23 cellular contexts compared by ENCODE assay signal in the genomic region with DNA sequence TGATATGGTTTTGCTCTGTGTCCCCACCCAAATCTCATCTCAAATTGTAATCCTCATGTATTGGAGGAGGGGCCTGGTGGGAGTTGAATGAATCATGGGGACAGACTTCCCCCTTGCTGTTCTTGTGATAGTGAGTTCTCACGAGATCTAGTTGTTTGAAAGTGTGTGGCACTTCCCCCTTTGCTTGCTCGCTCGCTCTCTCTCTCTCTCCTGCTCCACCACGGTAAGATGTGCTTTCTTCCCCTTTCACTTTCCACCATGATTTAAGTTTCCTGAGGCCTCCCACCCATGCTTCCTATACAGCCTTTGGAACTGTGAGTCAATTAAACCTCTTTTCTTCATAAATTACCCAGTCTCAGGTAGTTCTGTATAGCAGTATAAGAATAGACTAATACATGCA.
DNase-seq lines count a peak whose midpoint lies in the region; ATAC-seq, FAIRE-seq and TF ChIP-seq lines count a peak whose summit lies in the region.
"Had no signal": no experiment of that assay in that cellular context is flagged by ENCODE, and none has a peak within 500 bp of the region (broad histone marks: within the 10 kb centered on the region; RNA-seq: fewer than 3 reads in every experiment).

No MANE protein-coding gene starts in this region.

- H2AFZ ChIP-seq in OCI-LY3 (ENCODE audit: low read depth, low read length), result no peak overlapping the region

- no peak overlapping the region; the same call in 1 of the 2 replicates for H3K4me2 ChIP-seq in OCI-LY3 (ENCODE audit: low read length)

- peaks cover 4 to 10% of the 10 kb centered on the region in 2 donors for H3K36me3 Mint-ChIP-seq in CD14-positive monocyte
- H3K36me3 Mint-ChIP-seq in immature natural killer cell, result peaks cover 0 to 5% (median under 1%) of the 10 kb centered on the region in 3 donors
- H3K36me3 Mint-ChIP-seq in Caco-2 (ENCODE audit: insufficient read depth, unreplicated experiment), result no peaks in the 10 kb centered on the region

- no TSS peak for BruUV-seq in Caco-2 (replicated peaks; lab: Mats Ljungman, UMichigan)

- DNase-seq in CD14-positive monocyte (ENCODE audit: low spot score) (peak; percentile 43), GM19239 (ENCODE audit: insufficient read length, low spot score) (no peak), immature natural killer cell (no peak), Caco-2 (no peak), BE2C (no peak), NCI-H1436 (lab: John Stamatoyannopoulos, UW) (no peak)
- DNase-seq: activated CD4-positive, CD25-positive, alpha-beta regulatory T cell; caudate nucleus; COR-L47; KG1; left ventricle myocardium inferior; NCI-H1417 treated with DMSO at 0.1 percent for 48 hours; NCI-H774; right cardiac atrium; stimulated activated CD4-positive, alpha-beta T cell treated with anti-CD3 and anti-CD28 coated beads, Interleukin-15, amount 100 ng/mL, for 24 hours; T-helper 1 cell had no signal

- H3K27ac Mint-ChIP-seq in CD14-positive monocyte (peak overlapping the region in 6 of 7 donors; percentile 3 to 67 (median 51)), immature natural killer cell (peak overlapping the region in 5 of 6 donors; percentile 5 to 60 (median 18)), Caco-2 (ENCODE audit: unreplicated experiment) (no peak overlapping the region)
- H3K27ac Mint-ChIP-seq: stimulated activated naive CD8-positive, alpha-beta T cell treated with anti-CD3 and anti-CD28 coated beads, Interleukin-15, Interleukin-2, amounts not matched to agents 100 ng/mL and 50 ng/mL, for 24 hours; type B pancreatic cell had no signal

- no peak overlapping the region for H3K27ac ChIP-seq in OCI-LY3 (ENCODE audit: low read length)
- H3K27ac ChIP-seq: left ventricle myocardium inferior, RWPE1 had no signal

- H3K27me3 ChIP-seq in OCI-LY3 (ENCODE audit: low read depth, low read length), result no peaks in the 10 kb centered on the region
- no peaks in the 10 kb centered on the region for H3K27me3 ChIP-seq in Caco-2 (replicated peaks; ENCODE audit: control insufficient read depth, insufficient read depth, low read length)
- no peaks in the 10 kb centered on the region for H3K27me3 ChIP-seq in BE2C

- peaks cover 9 to 44% (median 29%) of the 10 kb centered on the region in 7 donors for H3K9me3 Mint-ChIP-seq in CD14-positive monocyte
- peaks cover 0 to 8% (median 4%) of the 10 kb centered on the region in 6 donors for H3K9me3 Mint-ChIP-seq in immature natural killer cell
- no peaks in the 10 kb centered on the region for H3K9me3 Mint-ChIP-seq in Caco-2 (ENCODE audit: unreplicated experiment)

- peaks cover 79% of the 10 kb centered on the region for H3K79me2 ChIP-seq in OCI-LY3 (ENCODE audit: low read length)

- no peak for ATAC-seq in GM21576 (IDR thresholded peaks at IDR 0.05; ENCODE audit: unreplicated experiment)
- ATAC-seq: esophagus mucosa, HCT116, right cardiac atrium had no signal

- H3K9me3 ChIP-seq in OCI-LY3 (ENCODE audit: insufficient read depth, low read length) (0 out of 2 replicates have a peak, but pooled peaks cover 5% of the 10 kb centered on the region), Caco-2 (no peaks in the 10 kb centered on the region; the same call in 1 of the 2 replicates), BE2C (no peaks in the 10 kb centered on the region)

- POLR2A ChIA-PET in Caco-2 (lab: Charles Lee), result no interaction called here

- CTCF ChIA-PET in Caco-2 (lab: Charles Lee), result no interaction called here

- peak; percentile 81 for FAIRE-seq in GM19239 (lab: Jason Lieb, UNC)

- peaks cover 6% of the 10 kb centered on the region; the same call in 1 of the 2 replicates for H3K4me1 ChIP-seq in OCI-LY3 (ENCODE audit: low read length)
- H3K4me1 ChIP-seq in Caco-2, result no peaks in the 10 kb centered on the region
- H3K4me1 ChIP-seq in BE2C, result peaks cover 3% of the 10 kb centered on the region; the same call in 1 of the 2 replicates

- TF ChIP-seq CTCF in CD14-positive monocyte (IDR thresholded peaks at IDR 0.05), result no peak
- no peak for TF ChIP-seq CTCF in OCI-LY3 (IDR thresholded peaks at IDR 0.05; ENCODE audit: low read depth, low read length)
- TF ChIP-seq CTCF in Caco-2 (IDR thresholded peaks at IDR 0.05; ENCODE audit: insufficient read depth in 1 of 2, low read depth in 1 of 2, low read length in 1 of 2, severe bottlenecking in 1 of 2, unreplicated experiment in 1 of 2), result no peak
- TF ChIP-seq CTCF in BE2C (IDR thresholded peaks at IDR 0.05; ENCODE audit: low read depth, low read length), result no peak

- H3K27me3 Mint-ChIP-seq in CD14-positive monocyte (ENCODE audit: low read depth in 3 of 3) (no peaks in the 10 kb centered on the region), immature natural killer cell (ENCODE audit: low read depth in 3 of 3) (peaks cover 0 to 2% (median 0%) of the 10 kb centered on the region in 3 donors), Caco-2 (ENCODE audit: insufficient read depth, unreplicated experiment) (no peaks in the 10 kb centered on the region)
- H3K27me3 Mint-ChIP-seq: stimulated activated naive CD8-positive, alpha-beta T cell treated with anti-CD3 and anti-CD28 coated beads, Interleukin-15, Interleukin-2, amounts not matched to agents 100 ng/mL and 50 ng/mL, for 24 hours; type B pancreatic cell had no signal

- H3K9ac ChIP-seq in OCI-LY3 (ENCODE audit: low read length), result no peak overlapping the region

- intact Hi-C loops in CD14-positive monocyte (cut with micrococcal nuclease), result no loop called here
- intact Hi-C loops in Caco-2 (cut with micrococcal nuclease; ENCODE audit: unreplicated experiment), result no loop called here

- peak overlapping the region in 1 of 2 donors; percentile 41 for H3K4me3 Mint-ChIP-seq in CD14-positive monocyte
- peak overlapping the region in 3 of 5 donors; percentile 14 to 62 (median 17) for H3K4me3 Mint-ChIP-seq in immature natural killer cell
- H3K4me3 Mint-ChIP-seq in Caco-2 (ENCODE audit: unreplicated experiment), result no peak overlapping the region
- H3K4me3 Mint-ChIP-seq: stimulated activated naive CD8-positive, alpha-beta T cell treated with anti-CD3 and anti-CD28 coated beads, Interleukin-15, Interleukin-2, amounts not matched to agents 100 ng/mL and 50 ng/mL, for 24 hours; type B pancreatic cell had no signal

- H4K20me1 ChIP-seq in OCI-LY3 (ENCODE audit: insufficient read depth, low read length), result peaks cover 30% of the 10 kb centered on the region

- H3K36me3 ChIP-seq in OCI-LY3 (replicated peaks; ENCODE audit: low read depth, low read length) (peaks cover 21% of the 10 kb centered on the region), Caco-2 (ENCODE audit: control insufficient read depth, insufficient read depth, low read length) (no peaks in the 10 kb centered on the region), BE2C (no peaks in the 10 kb centered on the region)
- H3K36me3 ChIP-seq: left ventricle myocardium inferior had no signal

- peaks cover 29% of the 10 kb centered on the region for H3K4me1 Mint-ChIP-seq in CD14-positive monocyte
- peaks cover 60 to 92% of the 10 kb centered on the region in 2 donors for H3K4me1 Mint-ChIP-seq in immature natural killer cell
- H3K4me1 Mint-ChIP-seq in Caco-2 (ENCODE audit: low read depth, unreplicated experiment), result peaks cover 10% of the 10 kb centered on the region

- H3K4me3 ChIP-seq in OCI-LY3 (ENCODE audit: low read length) (0 out of 2 replicates have a peak overlapping the region, but pooled peaks have one; percentile 9), Caco-2 (ENCODE audit: low read depth, low read length) (no peak overlapping the region), BE2C (ENCODE audit: low read depth, low read length) (no peak overlapping the region)
- H3K4me3 ChIP-seq: left ventricle myocardium inferior had no signal
